Comparison of ENCODE assay signal across 1 cellular context in genomic region chr15:69119692-69120395, GRCh38.
A peak's percentile ranks its signal among the peaks of the same experiment; 100 is the strongest.
TF ChIP-seq lines count a peak whose summit lies in the region.

No MANE protein-coding gene starts in this region.

TF ChIP-seq in H1, 55 proteins besides CTCF, POLR2A, EP300 and RAD21 (continued from another document):
- TF ChIP-seq, protein P1, sequence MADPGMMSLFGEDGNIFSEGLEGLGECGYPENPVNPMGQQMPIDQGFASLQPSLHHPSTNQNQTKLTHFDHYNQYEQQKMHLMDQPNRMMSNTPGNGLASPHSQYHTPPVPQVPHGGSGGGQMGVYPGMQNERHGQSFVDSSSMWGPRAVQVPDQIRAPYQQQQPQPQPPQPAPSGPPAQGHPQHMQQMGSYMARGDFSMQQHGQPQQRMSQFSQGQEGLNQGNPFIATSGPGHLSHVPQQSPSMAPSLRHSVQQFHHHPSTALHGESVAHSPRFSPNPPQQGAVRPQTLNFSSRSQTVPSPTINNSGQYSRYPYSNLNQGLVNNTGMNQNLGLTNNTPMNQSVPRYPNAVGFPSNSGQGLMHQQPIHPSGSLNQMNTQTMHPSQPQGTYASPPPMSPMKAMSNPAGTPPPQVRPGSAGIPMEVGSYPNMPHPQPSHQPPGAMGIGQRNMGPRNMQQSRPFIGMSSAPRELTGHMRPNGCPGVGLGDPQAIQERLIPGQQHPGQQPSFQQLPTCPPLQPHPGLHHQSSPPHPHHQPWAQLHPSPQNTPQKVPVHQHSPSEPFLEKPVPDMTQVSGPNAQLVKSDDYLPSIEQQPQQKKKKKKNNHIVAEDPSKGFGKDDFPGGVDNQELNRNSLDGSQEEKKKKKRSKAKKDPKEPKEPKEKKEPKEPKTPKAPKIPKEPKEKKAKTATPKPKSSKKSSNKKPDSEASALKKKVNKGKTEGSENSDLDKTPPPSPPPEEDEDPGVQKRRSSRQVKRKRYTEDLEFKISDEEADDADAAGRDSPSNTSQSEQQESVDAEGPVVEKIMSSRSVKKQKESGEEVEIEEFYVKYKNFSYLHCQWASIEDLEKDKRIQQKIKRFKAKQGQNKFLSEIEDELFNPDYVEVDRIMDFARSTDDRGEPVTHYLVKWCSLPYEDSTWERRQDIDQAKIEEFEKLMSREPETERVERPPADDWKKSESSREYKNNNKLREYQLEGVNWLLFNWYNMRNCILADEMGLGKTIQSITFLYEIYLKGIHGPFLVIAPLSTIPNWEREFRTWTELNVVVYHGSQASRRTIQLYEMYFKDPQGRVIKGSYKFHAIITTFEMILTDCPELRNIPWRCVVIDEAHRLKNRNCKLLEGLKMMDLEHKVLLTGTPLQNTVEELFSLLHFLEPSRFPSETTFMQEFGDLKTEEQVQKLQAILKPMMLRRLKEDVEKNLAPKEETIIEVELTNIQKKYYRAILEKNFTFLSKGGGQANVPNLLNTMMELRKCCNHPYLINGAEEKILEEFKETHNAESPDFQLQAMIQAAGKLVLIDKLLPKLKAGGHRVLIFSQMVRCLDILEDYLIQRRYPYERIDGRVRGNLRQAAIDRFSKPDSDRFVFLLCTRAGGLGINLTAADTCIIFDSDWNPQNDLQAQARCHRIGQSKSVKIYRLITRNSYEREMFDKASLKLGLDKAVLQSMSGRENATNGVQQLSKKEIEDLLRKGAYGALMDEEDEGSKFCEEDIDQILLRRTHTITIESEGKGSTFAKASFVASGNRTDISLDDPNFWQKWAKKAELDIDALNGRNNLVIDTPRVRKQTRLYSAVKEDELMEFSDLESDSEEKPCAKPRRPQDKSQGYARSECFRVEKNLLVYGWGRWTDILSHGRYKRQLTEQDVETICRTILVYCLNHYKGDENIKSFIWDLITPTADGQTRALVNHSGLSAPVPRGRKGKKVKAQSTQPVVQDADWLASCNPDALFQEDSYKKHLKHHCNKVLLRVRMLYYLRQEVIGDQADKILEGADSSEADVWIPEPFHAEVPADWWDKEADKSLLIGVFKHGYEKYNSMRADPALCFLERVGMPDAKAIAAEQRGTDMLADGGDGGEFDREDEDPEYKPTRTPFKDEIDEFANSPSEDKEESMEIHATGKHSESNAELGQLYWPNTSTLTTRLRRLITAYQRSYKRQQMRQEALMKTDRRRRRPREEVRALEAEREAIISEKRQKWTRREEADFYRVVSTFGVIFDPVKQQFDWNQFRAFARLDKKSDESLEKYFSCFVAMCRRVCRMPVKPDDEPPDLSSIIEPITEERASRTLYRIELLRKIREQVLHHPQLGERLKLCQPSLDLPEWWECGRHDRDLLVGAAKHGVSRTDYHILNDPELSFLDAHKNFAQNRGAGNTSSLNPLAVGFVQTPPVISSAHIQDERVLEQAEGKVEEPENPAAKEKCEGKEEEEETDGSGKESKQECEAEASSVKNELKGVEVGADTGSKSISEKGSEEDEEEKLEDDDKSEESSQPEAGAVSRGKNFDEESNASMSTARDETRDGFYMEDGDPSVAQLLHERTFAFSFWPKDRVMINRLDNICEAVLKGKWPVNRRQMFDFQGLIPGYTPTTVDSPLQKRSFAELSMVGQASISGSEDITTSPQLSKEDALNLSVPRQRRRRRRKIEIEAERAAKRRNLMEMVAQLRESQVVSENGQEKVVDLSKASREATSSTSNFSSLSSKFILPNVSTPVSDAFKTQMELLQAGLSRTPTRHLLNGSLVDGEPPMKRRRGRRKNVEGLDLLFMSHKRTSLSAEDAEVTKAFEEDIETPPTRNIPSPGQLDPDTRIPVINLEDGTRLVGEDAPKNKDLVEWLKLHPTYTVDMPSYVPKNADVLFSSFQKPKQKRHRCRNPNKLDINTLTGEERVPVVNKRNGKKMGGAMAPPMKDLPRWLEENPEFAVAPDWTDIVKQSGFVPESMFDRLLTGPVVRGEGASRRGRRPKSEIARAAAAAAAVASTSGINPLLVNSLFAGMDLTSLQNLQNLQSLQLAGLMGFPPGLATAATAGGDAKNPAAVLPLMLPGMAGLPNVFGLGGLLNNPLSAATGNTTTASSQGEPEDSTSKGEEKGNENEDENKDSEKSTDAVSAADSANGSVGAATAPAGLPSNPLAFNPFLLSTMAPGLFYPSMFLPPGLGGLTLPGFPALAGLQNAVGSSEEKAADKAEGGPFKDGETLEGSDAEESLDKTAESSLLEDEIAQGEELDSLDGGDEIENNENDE (IDR thresholded peaks at IDR 0.05; ENCODE audit: insufficient replicate concordance, low read length): peak; percentile 65
- TF ChIP-seq SIN3A (conservative IDR thresholded peaks at IDR 0.05 in 1 of 2, IDR thresholded peaks at IDR 0.05 in 1 of 2; ENCODE audit: low read depth in 1 of 2, low read length in 2 of 2): 0 out of 4 replicates have a peak, but pooled peaks have one; percentile 21 to 45
- TF ChIP-seq, protein P2, sequence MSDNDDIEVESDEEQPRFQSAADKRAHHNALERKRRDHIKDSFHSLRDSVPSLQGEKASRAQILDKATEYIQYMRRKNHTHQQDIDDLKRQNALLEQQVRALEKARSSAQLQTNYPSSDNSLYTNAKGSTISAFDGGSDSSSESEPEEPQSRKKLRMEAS (IDR thresholded peaks at IDR 0.05): peak; percentile 38; the same call in 1 of the 2 replicates
TF ChIP-seq in H1: peak in this region for 6.
